9 cellular contexts compared by ENCODE assay signal in the genomic region with DNA sequence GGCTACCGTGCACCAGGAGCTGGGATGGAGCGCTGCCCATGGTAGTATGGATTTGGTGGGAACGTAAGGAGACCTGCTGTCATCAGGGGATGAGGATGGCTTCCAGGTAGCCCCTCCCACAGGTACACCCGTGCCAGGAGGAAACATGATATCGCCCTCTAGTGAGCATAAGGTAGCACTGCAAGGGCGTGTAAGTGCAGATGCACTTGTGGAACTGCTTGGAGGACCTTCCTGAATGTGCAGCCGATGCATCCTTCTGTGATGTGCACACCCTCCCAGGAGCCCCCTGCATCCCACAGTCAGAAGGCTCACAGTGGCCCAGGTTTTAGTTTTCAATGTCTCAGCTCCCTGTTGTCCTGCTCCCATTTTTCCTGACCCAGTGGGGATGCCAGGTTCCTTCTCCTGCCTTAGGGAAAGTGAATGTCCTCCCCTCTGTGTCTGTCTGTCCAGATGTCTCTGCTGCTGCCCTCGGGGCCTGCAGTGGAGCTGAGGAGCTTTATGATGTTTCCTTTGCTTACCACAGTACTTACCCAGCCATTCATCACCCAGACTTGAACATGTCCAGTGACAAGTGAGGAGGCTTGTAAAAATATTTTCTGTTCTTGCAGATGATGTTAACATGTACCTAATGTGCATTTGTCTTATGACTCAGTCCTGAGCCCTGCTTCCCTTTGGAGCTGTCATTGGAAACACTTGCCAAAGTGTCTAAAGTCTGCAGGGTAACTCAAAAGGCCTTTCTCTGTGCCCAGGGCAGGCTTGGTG. TPM values are rescaled to one million over a fixed set of nuclear protein-coding genes. Genes with fewer than 3 reads are reported as not detected.
DNase-seq lines count a peak whose midpoint lies in the region; ATAC-seq and TF ChIP-seq lines count a peak whose summit lies in the region.
"Had no signal": no experiment of that assay in that cellular context is flagged by ENCODE, and none has a peak within 500 bp of the region (broad histone marks: within the 10 kb centered on the region; RNA-seq: fewer than 3 reads in every experiment).

No MANE protein-coding gene starts in this region.

- WGBS in testis, 2 donors: 31 to 40% methylated on average over 8 of the region's 8 CpGs

- H3K9ac ChIP-seq in muscle layer of colon (ENCODE audit: low read length): no peak overlapping the region

- no peak for TF ChIP-seq POLR2A in testis (IDR thresholded peaks at IDR 0.05)

- no peaks in the 10 kb centered on the region for H3K27me3 ChIP-seq in dorsolateral prefrontal cortex
- H3K27me3 ChIP-seq in muscle layer of colon (ENCODE audit: control insufficient read depth in 1 of 2, insufficient read depth in 2 of 2, low read length in 2 of 2): no peaks in the 10 kb centered on the region
- H3K27me3 ChIP-seq in testis: no peaks in the 10 kb centered on the region

- peak; percentile 80 for ATAC-seq in HG02678 (IDR thresholded peaks at IDR 0.05; ENCODE audit: unreplicated experiment)

- H3K4me3 ChIP-seq in GM12875 (ENCODE audit: low read depth, low read length): no peak overlapping the region
- H3K4me3 ChIP-seq in dorsolateral prefrontal cortex: no peak overlapping the region
- no peak overlapping the region for H3K4me3 ChIP-seq in muscle layer of colon (ENCODE audit: low read depth in 1 of 2, low read length in 2 of 2)
- no peak overlapping the region for H3K4me3 ChIP-seq in testis

- peaks cover 40% of the 10 kb centered on the region for H3K36me3 ChIP-seq in muscle layer of colon (ENCODE audit: insufficient read depth, low read length)
- H3K36me3 ChIP-seq in testis (ENCODE audit: low read depth, missing control alignments): no peaks in the 10 kb centered on the region

- intact Hi-C loops in dorsolateral prefrontal cortex (cut with DNase I): loop anchor here (5.0 kb wide), 3 partner anchors 159 to 554 kb away; no protein-coding TSS in a partner anchor
- intact Hi-C loops in testis (cut with DNase I; ENCODE audit: low total_unique reads): no loop called here

- H3K27ac ChIP-seq in dorsolateral prefrontal cortex: peak overlapping the region in 43 of 59 donors; percentile 1 to 87 (median 76)
- peak overlapping the region; percentile 78 for H3K27ac ChIP-seq in muscle layer of colon (ENCODE audit: low read depth, low read length)
- H3K27ac ChIP-seq in testis: no peak overlapping the region

- DNase-seq in A172 (ENCODE audit: low spot score) (peak; percentile 94), NCI-H146 (lab: John Stamatoyannopoulos, UW) (peak; percentile 79), UCSD-AML1 (lab: John Stamatoyannopoulos, UW; ENCODE audit: unreplicated experiment) (peak; percentile 20), dorsolateral prefrontal cortex (peak in 3 of 10 donors; percentile 35 to 47 (median 44)), testis (peak; percentile 68)

- TF ChIP-seq CTCF in GM12875 (IDR thresholded peaks at IDR 0.05; ENCODE audit: borderline replicate concordance, insufficient read depth, low read depth, low read length) (peak; percentile 93), dorsolateral prefrontal cortex (IDR thresholded peaks at IDR 0.05 in 54 of 56, conservative IDR thresholded peaks at IDR 0.05 in 2 of 56; ENCODE audit: low read depth in 1 of 56, partially characterized antibody in 56 of 56) (peak; percentile 60 to 88 (median 82)), testis (IDR thresholded peaks at IDR 0.05) (peak; percentile 48 to 81 (median 72))

- H3K9me3 ChIP-seq in muscle layer of colon (ENCODE audit: low read length): no peaks in the 10 kb centered on the region
- no peaks in the 10 kb centered on the region for H3K9me3 ChIP-seq in testis

- H3K4me1 ChIP-seq in muscle layer of colon (ENCODE audit: insufficient read depth, low read length): peaks cover 51% of the 10 kb centered on the region
- no peaks in the 10 kb centered on the region for H3K4me1 ChIP-seq in testis

RNA-seq across cellular contexts. Expression of a gene that starts 49.2 kb away (rescaled TPM):
- total RNA-seq in A172 (2014; rRNA removed; shearing (Covaris generic)): not detected in 2 replicates
- total RNA-seq in dorsolateral prefrontal cortex (not detected), testis (not detected)
- polyA plus RNA-seq in testis (ENCODE audit: insufficient read depth, low read depth, low replicate concordance): not detected
- total RNA-seq: lower leg skin had no signal

Comparison
In these comparisons a context has a peak if more than half of its experiments do, and no peak if none do; other contexts are left out.
1. H3K27ac ChIP-seq: peak in dorsolateral prefrontal cortex (43 of 59) and muscle layer of colon (single experiment); none in testis (0 of 2).
2. Peak in every context shown above with its lines, with median percentiles within 50 percentile points of each other: CTCF ChIP-seq.